In genomic region chr20:4694076-4694475, GRCh38 we compare ENCODE assay signal across 2 cellular contexts.
TF ChIP-seq lines count a peak whose summit lies in the region.

No MANE protein-coding gene starts in this region.

TF ChIP-seq in HepG2, 621 proteins besides CTCF, POLR2A, EP300 and RAD21:
- no peak for TF ChIP-seq KDM5A (IDR thresholded peaks at IDR 0.05; ENCODE audit: borderline replicate concordance, low read length)
- TF ChIP-seq ZNF766 (CRISPR knock-in tag; IDR thresholded peaks at IDR 0.05; ENCODE audit: borderline replicate concordance) = no peak
- no peak for TF ChIP-seq GLI4 (CRISPR knock-in tag; IDR thresholded peaks at IDR 0.05; ENCODE audit: borderline replicate concordance)
- TF ChIP-seq, protein P1, sequence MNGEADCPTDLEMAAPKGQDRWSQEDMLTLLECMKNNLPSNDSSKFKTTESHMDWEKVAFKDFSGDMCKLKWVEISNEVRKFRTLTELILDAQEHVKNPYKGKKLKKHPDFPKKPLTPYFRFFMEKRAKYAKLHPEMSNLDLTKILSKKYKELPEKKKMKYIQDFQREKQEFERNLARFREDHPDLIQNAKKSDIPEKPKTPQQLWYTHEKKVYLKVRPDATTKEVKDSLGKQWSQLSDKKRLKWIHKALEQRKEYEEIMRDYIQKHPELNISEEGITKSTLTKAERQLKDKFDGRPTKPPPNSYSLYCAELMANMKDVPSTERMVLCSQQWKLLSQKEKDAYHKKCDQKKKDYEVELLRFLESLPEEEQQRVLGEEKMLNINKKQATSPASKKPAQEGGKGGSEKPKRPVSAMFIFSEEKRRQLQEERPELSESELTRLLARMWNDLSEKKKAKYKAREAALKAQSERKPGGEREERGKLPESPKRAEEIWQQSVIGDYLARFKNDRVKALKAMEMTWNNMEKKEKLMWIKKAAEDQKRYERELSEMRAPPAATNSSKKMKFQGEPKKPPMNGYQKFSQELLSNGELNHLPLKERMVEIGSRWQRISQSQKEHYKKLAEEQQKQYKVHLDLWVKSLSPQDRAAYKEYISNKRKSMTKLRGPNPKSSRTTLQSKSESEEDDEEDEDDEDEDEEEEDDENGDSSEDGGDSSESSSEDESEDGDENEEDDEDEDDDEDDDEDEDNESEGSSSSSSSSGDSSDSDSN (CRISPR knock-in tag; IDR thresholded peaks at IDR 0.05) = no peak
- TF ChIP-seq SALL2 (CRISPR knock-in tag; IDR thresholded peaks at IDR 0.05) = no peak
- no peak for TF ChIP-seq YEATS4 (CRISPR knock-in tag; IDR thresholded peaks at IDR 0.05; ENCODE audit: borderline replicate concordance)
- TF ChIP-seq ZNF121 (CRISPR knock-in tag; IDR thresholded peaks at IDR 0.05) = peak; percentile 95
TF ChIP-seq in HepG2: peak in this region for 1.

TF ChIP-seq in WTC11, 78 proteins besides CTCF, POLR2A, EP300 and RAD21:
- TF ChIP-seq ZNF138 (CRISPR knock-in tag; conservative IDR thresholded peaks at IDR 0.05) = no peak
- no peak for TF ChIP-seq TEAD1 (CRISPR knock-in tag; IDR thresholded peaks at IDR 0.05)
- TF ChIP-seq ZNF121 (CRISPR knock-in tag; IDR thresholded peaks at IDR 0.05) = peak; percentile 83; the same call in 1 of the 2 replicates
- no peak for TF ChIP-seq EMX1 (CRISPR knock-in tag; IDR thresholded peaks at IDR 0.05)
- no peak for TF ChIP-seq ATF1 (CRISPR knock-in tag; IDR thresholded peaks at IDR 0.05)
- TF ChIP-seq, protein P2, sequence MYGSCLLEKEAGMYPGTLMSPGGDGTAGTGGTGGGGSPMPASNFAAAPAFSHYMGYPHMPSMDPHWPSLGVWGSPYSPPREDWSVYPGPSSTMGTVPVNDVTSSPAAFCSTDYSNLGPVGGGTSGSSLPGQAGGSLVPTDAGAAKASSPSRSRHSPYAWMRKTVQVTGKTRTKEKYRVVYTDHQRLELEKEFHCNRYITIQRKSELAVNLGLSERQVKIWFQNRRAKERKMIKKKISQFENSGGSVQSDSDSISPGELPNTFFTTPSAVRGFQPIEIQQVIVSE (CRISPR knock-in tag; IDR thresholded peaks at IDR 0.05; ENCODE audit: borderline replicate concordance) = no peak
